In genomic region chr6:43181621-43181941, GRCh38 we compare ENCODE assay signal across 8 cellular contexts. TPM values are rescaled to one million over a fixed set of nuclear protein-coding genes. Genes with fewer than 3 reads are reported as not detected.
A peak's percentile ranks its signal among the peaks of the same experiment; 100 is the strongest.
DNase-seq lines count a peak whose midpoint lies in the region; ATAC-seq and TF ChIP-seq lines count a peak whose summit lies in the region.

No MANE protein-coding gene starts in this region.

- peaks cover 21% of the 10 kb centered on the region for H3K36me3 ChIP-seq in BE2C
- H3K36me3 ChIP-seq in KOPT-K1 (ENCODE audit: insufficient read depth, low read length), result peaks cover 51% of the 10 kb centered on the region
- peaks cover 13% of the 10 kb centered on the region for H3K36me3 ChIP-seq in colonic mucosa

- no peaks in the 10 kb centered on the region for H3K27me3 Mint-ChIP-seq in natural killer cell (ENCODE audit: low read depth in 2 of 2)

- intact Hi-C loops in colonic mucosa (cut with DNase I), result no loop called here
- intact Hi-C loops in natural killer cell (cut with micrococcal nuclease), result no loop called here

- in situ Hi-C loops in ACHN (cut with HindIII; ENCODE audit: low pct_ligation_motif_present, low pct_unique_long_range_greater_than_20kb, low sequenced_read_pairs), result no loop called here

- DNase-seq in BE2C, result no peak
- DNase-seq in colonic mucosa, result no peak
- DNase-seq in natural killer cell, result no peak
- no peak for DNase-seq in activated CD4-positive, CD25-positive, alpha-beta regulatory T cell (lab: John Stamatoyannopoulos, UW)
- DNase-seq in ACHN, result no peak
- DNase-seq in CD1c-positive myeloid dendritic cell (ENCODE audit: extremely low spot score), result no peak

- H3K27me3 ChIP-seq in BE2C, result no peaks in the 10 kb centered on the region
- H3K27me3 ChIP-seq in colonic mucosa, result no peaks in the 10 kb centered on the region

- peak overlapping the region; percentile 89 for H3K4me3 Mint-ChIP-seq in natural killer cell

- no peaks in the 10 kb centered on the region for H3K36me3 Mint-ChIP-seq in natural killer cell

- H3K9ac ChIP-seq in colonic mucosa (ENCODE audit: low read depth in 2 of 2, low read length in 2 of 2), result peak overlapping the region; percentile 79 to 84

- H3K27ac Mint-ChIP-seq in natural killer cell, result peak overlapping the region; percentile 79 to 81

- H3K4me3 ChIP-seq in BE2C (ENCODE audit: low read depth, low read length) (peak overlapping the region; percentile 81), colonic mucosa (peak overlapping the region; percentile 57)

- peak overlapping the region; percentile 59 for H3K27ac ChIP-seq in KOPT-K1 (ENCODE audit: low read depth, low read length, poor library complexity, severe bottlenecking)
- H3K27ac ChIP-seq in colonic mucosa, result peak overlapping the region; percentile 31

- no peaks in the 10 kb centered on the region for H3K9me3 ChIP-seq in BE2C
- H3K9me3 ChIP-seq in KOPT-K1 (ENCODE audit: insufficient read depth, low read length, poor library complexity, severe bottlenecking), result no peaks in the 10 kb centered on the region
- no peaks in the 10 kb centered on the region for H3K9me3 ChIP-seq in colonic mucosa

- no peak for TF ChIP-seq CTCF in BE2C (IDR thresholded peaks at IDR 0.05; ENCODE audit: low read depth, low read length)
- TF ChIP-seq CTCF in colonic mucosa (IDR thresholded peaks at IDR 0.05), result no peak
- no peak for TF ChIP-seq CTCF in natural killer cell (IDR thresholded peaks at IDR 0.05)

- H3K4me1 ChIP-seq in BE2C, result no peaks in the 10 kb centered on the region
- H3K4me1 ChIP-seq in colonic mucosa, result no peaks in the 10 kb centered on the region

- H3K9me3 Mint-ChIP-seq in natural killer cell, result no peaks in the 10 kb centered on the region

- no peak for ATAC-seq in natural killer cell
- ATAC-seq in HG03457 (IDR thresholded peaks at IDR 0.05; ENCODE audit: unreplicated experiment), result no peak

- peaks cover 36 to 42% of the 10 kb centered on the region in 2 donors for H3K4me1 Mint-ChIP-seq in natural killer cell

RNA-seq across cellular contexts. Expression of gene CUL9, which starts 0.4 kb away (rescaled TPM):
- 57.6 TPM for polyA plus RNA-seq in BE2C (2012; ENCODE audit: insufficient read depth, insufficient read length, low read depth)
- total RNA-seq in colonic mucosa, result 10 to 100 TPM; 23.4 to 36.9 TPM
- 10 to 100 TPM; 73.1 to 85.7 (median 73.9) TPM for total RNA-seq in natural killer cell

RNA-seq across cellular contexts. Expression of gene SRF, which starts 10.5 kb away (rescaled TPM):
- polyA plus RNA-seq in BE2C (2012; ENCODE audit: insufficient read depth, insufficient read length, low read depth), result 48.9 TPM
- total RNA-seq in colonic mucosa, result 10 to 100 TPM; 24.8 to 37.6 TPM
- 10 to 100 TPM; 31.6 to 33.0 (median 32.0) TPM for total RNA-seq in natural killer cell

RNA-seq across cellular contexts. Expression of gene DNPH1, which starts 47.7 kb away (rescaled TPM):
- polyA plus RNA-seq in BE2C (2012; ENCODE audit: insufficient read depth, insufficient read length, low read depth), result 159 TPM
- total RNA-seq in colonic mucosa (10 to 100 TPM; 76.8 to 99.4 TPM), natural killer cell (10 to 100 TPM in 1 of 3 donors, 1 to 10 TPM in 2; 6.1 to 10.2 (median 8.0) TPM)

Comparison
In these comparisons a context has a peak if more than half of its experiments do, and no peak if none do; other contexts are left out.
1. RNA of gene DNPH1, which starts 47.7 kb away (total RNA-seq): 76.8 to 99.4 TPM in colonic mucosa; 6.1 to 10.2 TPM in natural killer cell; every median in the first group is over 4 times any median in the second.